Comparison of ENCODE assay signal across 8 cellular contexts in genomic region chr10:110870823-110871235, GRCh38. TPM values are rescaled to one million over a fixed set of nuclear protein-coding genes. Genes with fewer than 3 reads are reported as not detected.
DNase-seq lines count a peak whose midpoint lies in the region; ATAC-seq and TF ChIP-seq lines count a peak whose summit lies in the region.

No MANE protein-coding gene starts in this region.

- peak overlapping the region; percentile 95 for H2AFZ ChIP-seq in fibroblast of lung (ENCODE audit: low read length)

- no peak for TF ChIP-seq CTCF in GM12864 (IDR thresholded peaks at IDR 0.05; ENCODE audit: low read depth, low read length, missing control alignments)
- TF ChIP-seq CTCF in fibroblast of lung (conservative IDR thresholded peaks at IDR 0.05 in 1 of 2, IDR thresholded peaks at IDR 0.05 in 1 of 2; ENCODE audit: low read depth in 1 of 2, low read length in 2 of 2): no peak

- H3K9ac ChIP-seq in fibroblast of lung (ENCODE audit: insufficient read depth, low read length): no peak overlapping the region

- ATAC-seq in sciatic nerve (peak; percentile 0), HG03196 (IDR thresholded peaks at IDR 0.05; ENCODE audit: unreplicated experiment) (no peak), GM21360 (IDR thresholded peaks at IDR 0.05; ENCODE audit: unreplicated experiment) (no peak)

- H3K79me2 ChIP-seq in fibroblast of lung (ENCODE audit: control insufficient read depth, insufficient read depth, low read length): peaks cover 9% of the 10 kb centered on the region

- DNase-seq in GM12864 (ENCODE audit: low read depth): no peak
- DNase-seq in SK-N-DZ (ENCODE audit: low spot score): peak; percentile 30
- no peak for DNase-seq in fibroblast of lung (ENCODE audit: low read depth in 2 of 2)
- no peak for DNase-seq in sciatic nerve (ENCODE audit: low spot score)
- no peak for DNase-seq in NCI-H1436 (lab: John Stamatoyannopoulos, UW)
- no peak for DNase-seq in AG20443 (ENCODE audit: low spot score)

- H3K27me3 ChIP-seq in fibroblast of lung (ENCODE audit: control insufficient read depth, insufficient read depth, low read length): no peaks in the 10 kb centered on the region

- H3K4me1 ChIP-seq in fibroblast of lung (ENCODE audit: control insufficient read depth, extremely low read depth, insufficient read depth, low read length): peaks cover 5% of the 10 kb centered on the region

- H3K4me3 ChIP-seq in GM12864 (ENCODE audit: low read depth, low read length) (peak overlapping the region; percentile 90), fibroblast of lung (replicated peaks in 1 of 4; ENCODE audit: control extremely low read depth in 1 of 4, insufficient read depth in 1 of 4, low read depth in 3 of 4, low read length in 4 of 4) (peak overlapping the region in 1 of 4 experiments; percentile 80)

- peak overlapping the region; percentile 75 for H3K27ac ChIP-seq in fibroblast of lung (ENCODE audit: insufficient read depth, low read length)

- no peaks in the 10 kb centered on the region for H3K9me3 ChIP-seq in fibroblast of lung (ENCODE audit: control insufficient read depth, insufficient read depth, low read depth, low read length)

- no peaks in the 10 kb centered on the region for H4K20me1 ChIP-seq in fibroblast of lung (ENCODE audit: control insufficient read depth, extremely low read depth, insufficient read depth, low read length)

- no peaks in the 10 kb centered on the region for H3K36me3 ChIP-seq in fibroblast of lung (ENCODE audit: control insufficient read depth, insufficient read depth, low read length)

- intact Hi-C loops in sciatic nerve (cut with DNase I): no loop called here

- peak overlapping the region; percentile 89 for H3K4me2 ChIP-seq in fibroblast of lung (ENCODE audit: extremely low read depth, insufficient read depth, low read length)

RNA-seq across cellular contexts. Expression of gene PDCD4, which starts 0.9 kb away (rescaled TPM):
- 30.0 and 43.5 TPM in 2 replicates for polyA plus RNA-seq in SK-N-DZ (2014; cell fraction: cytosol; rRNA removed)
- polyA plus RNA-seq in SK-N-DZ (2014; cell fraction: nucleus; rRNA removed): 42.9 and 57.8 TPM in 2 replicates
- total RNA-seq in fibroblast of lung (61.4 and 83.7 TPM in 2 replicates), sciatic nerve (124 TPM)
- 48.5 and 54.6 TPM in 2 replicates for polyA plus RNA-seq in fibroblast of lung
- 56.6 and 59.0 TPM in 2 replicates for polyA plus RNA-seq in fibroblast of lung (2012)
- polyA minus RNA-seq in fibroblast of lung (ENCODE audit: low replicate concordance): 3.8 and 6.1 TPM in 2 replicates

RNA-seq across cellular contexts. Expression of gene BBIP1, which starts 48.2 kb away (rescaled TPM):
- polyA plus RNA-seq in SK-N-DZ (2014; cell fraction: cytosol; rRNA removed): 48.6 and 48.7 TPM in 2 replicates
- polyA plus RNA-seq in SK-N-DZ (2014; cell fraction: nucleus; rRNA removed): 57.3 and 69.6 TPM in 2 replicates
- 21.6 and 31.7 TPM in 2 replicates for total RNA-seq in fibroblast of lung
- polyA plus RNA-seq in fibroblast of lung: 27.6 and 30.1 TPM in 2 replicates
- polyA plus RNA-seq in fibroblast of lung (2012): 27.9 and 40.0 TPM in 2 replicates
- 0.47 and 4.3 TPM in 2 replicates for polyA minus RNA-seq in fibroblast of lung (ENCODE audit: low replicate concordance)
- total RNA-seq in sciatic nerve: 42.0 TPM

RNA-seq across cellular contexts. Expression of gene SHOC2, which starts 48.6 kb away (rescaled TPM):
- polyA plus RNA-seq in SK-N-DZ (2014; cell fraction: cytosol; rRNA removed): 13.3 and 22.3 TPM in 2 replicates
- polyA plus RNA-seq in SK-N-DZ (2014; cell fraction: nucleus; rRNA removed): 10.2 and 10.6 TPM in 2 replicates
- total RNA-seq in fibroblast of lung (62.1 and 83.6 TPM in 2 replicates), sciatic nerve (71.4 TPM)
- 35.9 and 45.3 TPM in 2 replicates for polyA plus RNA-seq in fibroblast of lung
- 30.3 and 38.2 TPM in 2 replicates for polyA plus RNA-seq in fibroblast of lung (2012)
- 9.2 and 10.2 TPM in 2 replicates for polyA minus RNA-seq in fibroblast of lung (ENCODE audit: low replicate concordance)
